Comparison of ENCODE assay signal across 1 cellular context in genomic region chr4:76199664-76200211, GRCh38.
TF ChIP-seq lines count a peak whose summit lies in the region.

No MANE protein-coding gene starts in this region.

TF ChIP-seq in GM12878, 131 proteins besides CTCF, POLR2A, EP300 and RAD21 (continued from another document and continues in another):
- TF ChIP-seq MYB (IDR thresholded peaks at IDR 0.05; ENCODE audit: borderline replicate concordance, low read depth, low read length) (no peak), SRF (IDR thresholded peaks at IDR 0.05; ENCODE audit: low read depth in 2 of 2, low read length in 2 of 2) (peak in 1 of 2 experiments; percentile 75; a peak in 2 of 4 replicates), CBX5 (IDR thresholded peaks at IDR 0.05; ENCODE audit: low read depth) (peak; percentile 98), ZNF24 (IDR thresholded peaks at IDR 0.05) (no peak), ZNF207 (IDR thresholded peaks at IDR 0.05; ENCODE audit: borderline replicate concordance) (no peak), TCF7 (IDR thresholded peaks at IDR 0.05; ENCODE audit: borderline replicate concordance) (no peak), RCOR1 (conservative IDR thresholded peaks at IDR 0.05; ENCODE audit: low read depth, low read length) (0 out of 2 replicates have a peak, but pooled peaks have one; percentile 49), BCLAF1 (IDR thresholded peaks at IDR 0.05) (no peak), MEF2A (IDR thresholded peaks at IDR 0.05; ENCODE audit: insufficient read depth, low read depth, low read length) (peak; percentile 84), NBN (IDR thresholded peaks at IDR 0.05) (0 out of 2 replicates have a peak, but pooled peaks have one; percentile 52), CREB1 (IDR thresholded peaks at IDR 0.05; ENCODE audit: low read depth) (peak; percentile 58; the same call in 1 of the 2 replicates), STAT3 (IDR thresholded peaks at IDR 0.05; ENCODE audit: low read depth, low read length) (no peak), BACH1 (IDR thresholded peaks at IDR 0.05; ENCODE audit: borderline replicate concordance) (peak; percentile 52; the same call in 1 of the 2 replicates), EZH2 (IDR thresholded peaks at IDR 0.05; ENCODE audit: borderline replicate concordance, control insufficient read depth, low read depth, low read length) (no peak), MXI1 (IDR thresholded peaks at IDR 0.05; ENCODE audit: low read depth, low read length) (no peak), POLR2AphosphoS2 (IDR thresholded peaks at IDR 0.05; ENCODE audit: low read depth, low read length) (no peak), NR2F1 (conservative IDR thresholded peaks at IDR 0.05) (peak; percentile 92), ZBED1 (IDR thresholded peaks at IDR 0.05; ENCODE audit: borderline replicate concordance) (peak; percentile 80; the same call in 1 of the 2 replicates), ASH2L (IDR thresholded peaks at IDR 0.05; ENCODE audit: borderline replicate concordance, low read depth) (no peak), ZSCAN29 (IDR thresholded peaks at IDR 0.05) (no peak), IRF4 (IDR thresholded peaks at IDR 0.05; ENCODE audit: low read depth, low read length) (peak; percentile 93), DPF2 (IDR thresholded peaks at IDR 0.05) (peak; percentile 98), ZNF622 (IDR thresholded peaks at IDR 0.05) (no peak), HDAC6 (IDR thresholded peaks at IDR 0.05; ENCODE audit: unreplicated experiment) (no peak), RFX5 (IDR thresholded peaks at IDR 0.05; ENCODE audit: low read depth, low read length) (no peak), PRDM15 (CRISPR knock-in tag; IDR thresholded peaks at IDR 0.05) (no peak), JUNB (IDR thresholded peaks at IDR 0.05) (peak; percentile 75), SIX5 (IDR thresholded peaks at IDR 0.05; ENCODE audit: low read depth, low read length, severe bottlenecking) (no peak), SMAD1 (IDR thresholded peaks at IDR 0.05; ENCODE audit: low read depth, partially characterized antibody) (no peak), SPI1 (IDR thresholded peaks at IDR 0.05; ENCODE audit: borderline replicate concordance, insufficient read depth, low read depth, low read length) (peak; percentile 98), MTA2 (IDR thresholded peaks at IDR 0.05; ENCODE audit: low read depth) (peak; percentile 81), HDGF (IDR thresholded peaks at IDR 0.05) (no peak), ZNF217 (IDR thresholded peaks at IDR 0.05) (peak; percentile 54; the same call in 1 of the 2 replicates), PKNOX1 (IDR thresholded peaks at IDR 0.05) (peak; percentile 77), STAT1 (conservative IDR thresholded peaks at IDR 0.05) (no peak), KLF5 (IDR thresholded peaks at IDR 0.05; ENCODE audit: partially characterized antibody) (no peak), MYC (IDR thresholded peaks at IDR 0.05; ENCODE audit: insufficient read depth, insufficient read length, insufficient replicate concordance, low read length, severe bottlenecking) (no peak), ZNF274 (IDR thresholded peaks at IDR 0.05; ENCODE audit: insufficient read depth, insufficient read length) (no peak), HSF1 (IDR thresholded peaks at IDR 0.05; ENCODE audit: low read depth, low read length) (no peak), IKZF1 (conservative IDR thresholded peaks at IDR 0.05) (peak; percentile 98), CBX3 (IDR thresholded peaks at IDR 0.05; ENCODE audit: borderline replicate concordance, low read depth) (no peak), ZBTB11 (CRISPR knock-in tag; IDR thresholded peaks at IDR 0.05) (no peak), TAF1 (IDR thresholded peaks at IDR 0.05; ENCODE audit: borderline replicate concordance, low read depth, low read length) (peak; percentile 36; the same call in 1 of the 2 replicates), FOS (IDR thresholded peaks at IDR 0.05; ENCODE audit: borderline replicate concordance, extremely low read depth, insufficient read length) (no peak), SUZ12 (IDR thresholded peaks at IDR 0.05; ENCODE audit: unreplicated experiment) (no peak), SIN3A (IDR thresholded peaks at IDR 0.05; ENCODE audit: low read depth, low read length) (no peak), SP1 (IDR thresholded peaks at IDR 0.05; ENCODE audit: low read depth, low read length) (peak; percentile 55), CUX1 (IDR thresholded peaks at IDR 0.05; ENCODE audit: insufficient replicate concordance, low read depth, low read length) (no peak), ZZZ3 (IDR thresholded peaks at IDR 0.05; ENCODE audit: control insufficient read depth, insufficient read length, low read depth) (no peak)
- TF ChIP-seq, protein P1, sequence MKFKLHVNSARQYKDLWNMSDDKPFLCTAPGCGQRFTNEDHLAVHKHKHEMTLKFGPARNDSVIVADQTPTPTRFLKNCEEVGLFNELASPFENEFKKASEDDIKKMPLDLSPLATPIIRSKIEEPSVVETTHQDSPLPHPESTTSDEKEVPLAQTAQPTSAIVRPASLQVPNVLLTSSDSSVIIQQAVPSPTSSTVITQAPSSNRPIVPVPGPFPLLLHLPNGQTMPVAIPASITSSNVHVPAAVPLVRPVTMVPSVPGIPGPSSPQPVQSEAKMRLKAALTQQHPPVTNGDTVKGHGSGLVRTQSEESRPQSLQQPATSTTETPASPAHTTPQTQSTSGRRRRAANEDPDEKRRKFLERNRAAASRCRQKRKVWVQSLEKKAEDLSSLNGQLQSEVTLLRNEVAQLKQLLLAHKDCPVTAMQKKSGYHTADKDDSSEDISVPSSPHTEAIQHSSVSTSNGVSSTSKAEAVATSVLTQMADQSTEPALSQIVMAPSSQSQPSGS (IDR thresholded peaks at IDR 0.05; ENCODE audit: low read length): peak; percentile 89
